Comparison of ENCODE assay signal across 1 cellular context in the genomic region with DNA sequence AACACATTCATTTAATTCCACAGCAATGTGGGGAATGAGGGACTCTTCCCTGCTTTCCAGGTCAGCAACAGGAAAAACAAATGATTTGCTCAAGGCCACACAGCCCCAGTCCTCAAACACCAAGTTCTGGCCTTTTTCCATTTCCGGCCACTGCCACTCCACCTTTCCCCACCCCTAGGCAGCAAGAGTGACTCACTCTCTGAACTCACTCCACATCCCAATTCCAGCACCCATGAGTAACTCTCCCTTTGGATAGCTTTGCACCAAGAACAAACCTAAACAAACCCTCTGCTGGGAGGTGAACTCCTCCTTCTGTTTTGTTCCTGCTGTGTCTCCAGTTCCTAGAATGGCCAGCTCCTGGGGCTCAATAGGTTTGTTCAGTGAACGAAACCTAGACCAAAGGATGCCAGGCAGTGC.
TF ChIP-seq lines count a peak whose summit lies in the region.

No MANE protein-coding gene starts in this region.

TF ChIP-seq in HepG2, 621 proteins besides CTCF, POLR2A, EP300 and RAD21 (continued from another document and continues in another):
- TF ChIP-seq FOXO1 (CRISPR knock-in tag; IDR thresholded peaks at IDR 0.05): peak; percentile 50; the same call in 1 of the 2 replicates
- TF ChIP-seq, protein P1, sequence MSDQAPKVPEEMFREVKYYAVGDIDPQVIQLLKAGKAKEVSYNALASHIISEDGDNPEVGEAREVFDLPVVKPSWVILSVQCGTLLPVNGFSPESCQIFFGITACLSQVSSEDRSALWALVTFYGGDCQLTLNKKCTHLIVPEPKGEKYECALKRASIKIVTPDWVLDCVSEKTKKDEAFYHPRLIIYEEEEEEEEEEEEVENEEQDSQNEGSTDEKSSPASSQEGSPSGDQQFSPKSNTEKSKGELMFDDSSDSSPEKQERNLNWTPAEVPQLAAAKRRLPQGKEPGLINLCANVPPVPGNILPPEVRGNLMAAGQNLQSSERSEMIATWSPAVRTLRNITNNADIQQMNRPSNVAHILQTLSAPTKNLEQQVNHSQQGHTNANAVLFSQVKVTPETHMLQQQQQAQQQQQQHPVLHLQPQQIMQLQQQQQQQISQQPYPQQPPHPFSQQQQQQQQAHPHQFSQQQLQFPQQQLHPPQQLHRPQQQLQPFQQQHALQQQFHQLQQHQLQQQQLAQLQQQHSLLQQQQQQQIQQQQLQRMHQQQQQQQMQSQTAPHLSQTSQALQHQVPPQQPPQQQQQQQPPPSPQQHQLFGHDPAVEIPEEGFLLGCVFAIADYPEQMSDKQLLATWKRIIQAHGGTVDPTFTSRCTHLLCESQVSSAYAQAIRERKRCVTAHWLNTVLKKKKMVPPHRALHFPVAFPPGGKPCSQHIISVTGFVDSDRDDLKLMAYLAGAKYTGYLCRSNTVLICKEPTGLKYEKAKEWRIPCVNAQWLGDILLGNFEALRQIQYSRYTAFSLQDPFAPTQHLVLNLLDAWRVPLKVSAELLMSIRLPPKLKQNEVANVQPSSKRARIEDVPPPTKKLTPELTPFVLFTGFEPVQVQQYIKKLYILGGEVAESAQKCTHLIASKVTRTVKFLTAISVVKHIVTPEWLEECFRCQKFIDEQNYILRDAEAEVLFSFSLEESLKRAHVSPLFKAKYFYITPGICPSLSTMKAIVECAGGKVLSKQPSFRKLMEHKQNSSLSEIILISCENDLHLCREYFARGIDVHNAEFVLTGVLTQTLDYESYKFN (CRISPR knock-in tag; conservative IDR thresholded peaks at IDR 0.05): peak; percentile 81
- TF ChIP-seq ZNF660 (CRISPR knock-in tag; IDR thresholded peaks at IDR 0.05; ENCODE audit: borderline replicate concordance, low read depth): no peak
- TF ChIP-seq, protein P2, sequence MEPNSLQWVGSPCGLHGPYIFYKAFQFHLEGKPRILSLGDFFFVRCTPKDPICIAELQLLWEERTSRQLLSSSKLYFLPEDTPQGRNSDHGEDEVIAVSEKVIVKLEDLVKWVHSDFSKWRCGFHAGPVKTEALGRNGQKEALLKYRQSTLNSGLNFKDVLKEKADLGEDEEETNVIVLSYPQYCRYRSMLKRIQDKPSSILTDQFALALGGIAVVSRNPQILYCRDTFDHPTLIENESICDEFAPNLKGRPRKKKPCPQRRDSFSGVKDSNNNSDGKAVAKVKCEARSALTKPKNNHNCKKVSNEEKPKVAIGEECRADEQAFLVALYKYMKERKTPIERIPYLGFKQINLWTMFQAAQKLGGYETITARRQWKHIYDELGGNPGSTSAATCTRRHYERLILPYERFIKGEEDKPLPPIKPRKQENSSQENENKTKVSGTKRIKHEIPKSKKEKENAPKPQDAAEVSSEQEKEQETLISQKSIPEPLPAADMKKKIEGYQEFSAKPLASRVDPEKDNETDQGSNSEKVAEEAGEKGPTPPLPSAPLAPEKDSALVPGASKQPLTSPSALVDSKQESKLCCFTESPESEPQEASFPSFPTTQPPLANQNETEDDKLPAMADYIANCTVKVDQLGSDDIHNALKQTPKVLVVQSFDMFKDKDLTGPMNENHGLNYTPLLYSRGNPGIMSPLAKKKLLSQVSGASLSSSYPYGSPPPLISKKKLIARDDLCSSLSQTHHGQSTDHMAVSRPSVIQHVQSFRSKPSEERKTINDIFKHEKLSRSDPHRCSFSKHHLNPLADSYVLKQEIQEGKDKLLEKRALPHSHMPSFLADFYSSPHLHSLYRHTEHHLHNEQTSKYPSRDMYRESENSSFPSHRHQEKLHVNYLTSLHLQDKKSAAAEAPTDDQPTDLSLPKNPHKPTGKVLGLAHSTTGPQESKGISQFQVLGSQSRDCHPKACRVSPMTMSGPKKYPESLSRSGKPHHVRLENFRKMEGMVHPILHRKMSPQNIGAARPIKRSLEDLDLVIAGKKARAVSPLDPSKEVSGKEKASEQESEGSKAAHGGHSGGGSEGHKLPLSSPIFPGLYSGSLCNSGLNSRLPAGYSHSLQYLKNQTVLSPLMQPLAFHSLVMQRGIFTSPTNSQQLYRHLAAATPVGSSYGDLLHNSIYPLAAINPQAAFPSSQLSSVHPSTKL (CRISPR knock-in tag; IDR thresholded peaks at IDR 0.05): peak; percentile 83
- TF ChIP-seq, protein P3, sequence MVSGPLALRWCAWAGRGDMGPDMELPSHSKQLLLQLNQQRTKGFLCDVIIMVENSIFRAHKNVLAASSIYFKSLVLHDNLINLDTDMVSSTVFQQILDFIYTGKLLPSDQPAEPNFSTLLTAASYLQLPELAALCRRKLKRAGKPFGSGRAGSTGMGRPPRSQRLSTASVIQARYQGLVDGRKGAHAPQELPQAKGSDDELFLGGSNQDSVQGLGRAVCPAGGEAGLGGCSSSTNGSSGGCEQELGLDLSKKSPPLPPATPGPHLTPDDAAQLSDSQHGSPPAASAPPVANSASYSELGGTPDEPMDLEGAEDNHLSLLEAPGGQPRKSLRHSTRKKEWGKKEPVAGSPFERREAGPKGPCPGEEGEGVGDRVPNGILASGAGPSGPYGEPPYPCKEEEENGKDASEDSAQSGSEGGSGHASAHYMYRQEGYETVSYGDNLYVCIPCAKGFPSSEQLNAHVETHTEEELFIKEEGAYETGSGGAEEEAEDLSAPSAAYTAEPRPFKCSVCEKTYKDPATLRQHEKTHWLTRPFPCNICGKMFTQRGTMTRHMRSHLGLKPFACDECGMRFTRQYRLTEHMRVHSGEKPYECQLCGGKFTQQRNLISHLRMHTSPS (CRISPR knock-in tag; IDR thresholded peaks at IDR 0.05; ENCODE audit: low read depth): no peak
- 0 out of 2 replicates have a peak, but pooled peaks have one; percentile 43 for TF ChIP-seq ZMYM4 (CRISPR knock-in tag; IDR thresholded peaks at IDR 0.05)
- no peak for TF ChIP-seq EHMT2 (IDR thresholded peaks at IDR 0.05; ENCODE audit: borderline replicate concordance, low read depth, low read length)
- TF ChIP-seq KLF16 (CRISPR knock-in tag; IDR thresholded peaks at IDR 0.05): 0 out of 4 replicates have a peak, but pooled peaks of 1 of the 2 experiments have one; percentile 49
- no peak for TF ChIP-seq NONO (IDR thresholded peaks at IDR 0.05)
- TF ChIP-seq NONO (CRISPR knock-in tag; conservative IDR thresholded peaks at IDR 0.05): no peak
- TF ChIP-seq ZNF350 (CRISPR knock-in tag; IDR thresholded peaks at IDR 0.05; ENCODE audit: borderline replicate concordance, low read depth): peak; percentile 33; the same call in 1 of the 2 replicates
- peak; percentile 53 for TF ChIP-seq CREM (IDR thresholded peaks at IDR 0.05)
- no peak for TF ChIP-seq CREM (CRISPR knock-in tag; IDR thresholded peaks at IDR 0.05)
- TF ChIP-seq PPARG (CRISPR knock-in tag; conservative IDR thresholded peaks at IDR 0.05): 0 out of 2 replicates have a peak, but pooled peaks have one; percentile 46
- TF ChIP-seq ZNF672 (CRISPR knock-in tag; IDR thresholded peaks at IDR 0.05): no peak
- TF ChIP-seq, protein P4, sequence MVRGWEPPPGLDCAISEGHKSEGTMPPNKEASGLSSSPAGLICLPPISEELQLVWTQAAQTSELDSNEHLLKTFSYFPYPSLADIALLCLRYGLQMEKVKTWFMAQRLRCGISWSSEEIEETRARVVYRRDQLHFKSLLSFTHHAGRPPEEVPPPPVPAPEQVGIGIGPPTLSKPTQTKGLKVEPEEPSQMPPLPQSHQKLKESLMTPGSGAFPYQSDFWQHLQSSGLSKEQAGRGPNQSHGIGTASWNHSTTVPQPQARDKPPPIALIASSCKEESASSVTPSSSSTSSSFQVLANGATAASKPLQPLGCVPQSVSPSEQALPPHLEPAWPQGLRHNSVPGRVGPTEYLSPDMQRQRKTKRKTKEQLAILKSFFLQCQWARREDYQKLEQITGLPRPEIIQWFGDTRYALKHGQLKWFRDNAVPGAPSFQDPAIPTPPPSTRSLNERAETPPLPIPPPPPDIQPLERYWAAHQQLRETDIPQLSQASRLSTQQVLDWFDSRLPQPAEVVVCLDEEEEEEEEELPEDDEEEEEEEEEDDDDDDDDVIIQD (CRISPR knock-in tag; IDR thresholded peaks at IDR 0.05; ENCODE audit: low read depth): peak; percentile 76
- TF ChIP-seq PRPF4 (IDR thresholded peaks at IDR 0.05; ENCODE audit: low read depth, low read length, poor library complexity, severe bottlenecking): no peak
- TF ChIP-seq CBX5 (CRISPR knock-in tag; IDR thresholded peaks at IDR 0.05; ENCODE audit: borderline replicate concordance): no peak
- peak; percentile 50; the same call in 1 of the 2 replicates for TF ChIP-seq JUN (CRISPR knock-in tag; IDR thresholded peaks at IDR 0.05)
- TF ChIP-seq ZBTB21 (CRISPR knock-in tag; IDR thresholded peaks at IDR 0.05): no peak
- no peak for TF ChIP-seq MLLT10 (CRISPR knock-in tag; IDR thresholded peaks at IDR 0.05)
- TF ChIP-seq DPF2 (CRISPR knock-in tag; IDR thresholded peaks at IDR 0.05; ENCODE audit: borderline replicate concordance, low read depth): no peak
- TF ChIP-seq ZNF616 (CRISPR knock-in tag; IDR thresholded peaks at IDR 0.05; ENCODE audit: low read depth): no peak
- TF ChIP-seq ZKSCAN8 (CRISPR knock-in tag; IDR thresholded peaks at IDR 0.05; ENCODE audit: borderline replicate concordance): peak; percentile 25; the same call in 1 of the 2 replicates
- TF ChIP-seq, protein P5, sequence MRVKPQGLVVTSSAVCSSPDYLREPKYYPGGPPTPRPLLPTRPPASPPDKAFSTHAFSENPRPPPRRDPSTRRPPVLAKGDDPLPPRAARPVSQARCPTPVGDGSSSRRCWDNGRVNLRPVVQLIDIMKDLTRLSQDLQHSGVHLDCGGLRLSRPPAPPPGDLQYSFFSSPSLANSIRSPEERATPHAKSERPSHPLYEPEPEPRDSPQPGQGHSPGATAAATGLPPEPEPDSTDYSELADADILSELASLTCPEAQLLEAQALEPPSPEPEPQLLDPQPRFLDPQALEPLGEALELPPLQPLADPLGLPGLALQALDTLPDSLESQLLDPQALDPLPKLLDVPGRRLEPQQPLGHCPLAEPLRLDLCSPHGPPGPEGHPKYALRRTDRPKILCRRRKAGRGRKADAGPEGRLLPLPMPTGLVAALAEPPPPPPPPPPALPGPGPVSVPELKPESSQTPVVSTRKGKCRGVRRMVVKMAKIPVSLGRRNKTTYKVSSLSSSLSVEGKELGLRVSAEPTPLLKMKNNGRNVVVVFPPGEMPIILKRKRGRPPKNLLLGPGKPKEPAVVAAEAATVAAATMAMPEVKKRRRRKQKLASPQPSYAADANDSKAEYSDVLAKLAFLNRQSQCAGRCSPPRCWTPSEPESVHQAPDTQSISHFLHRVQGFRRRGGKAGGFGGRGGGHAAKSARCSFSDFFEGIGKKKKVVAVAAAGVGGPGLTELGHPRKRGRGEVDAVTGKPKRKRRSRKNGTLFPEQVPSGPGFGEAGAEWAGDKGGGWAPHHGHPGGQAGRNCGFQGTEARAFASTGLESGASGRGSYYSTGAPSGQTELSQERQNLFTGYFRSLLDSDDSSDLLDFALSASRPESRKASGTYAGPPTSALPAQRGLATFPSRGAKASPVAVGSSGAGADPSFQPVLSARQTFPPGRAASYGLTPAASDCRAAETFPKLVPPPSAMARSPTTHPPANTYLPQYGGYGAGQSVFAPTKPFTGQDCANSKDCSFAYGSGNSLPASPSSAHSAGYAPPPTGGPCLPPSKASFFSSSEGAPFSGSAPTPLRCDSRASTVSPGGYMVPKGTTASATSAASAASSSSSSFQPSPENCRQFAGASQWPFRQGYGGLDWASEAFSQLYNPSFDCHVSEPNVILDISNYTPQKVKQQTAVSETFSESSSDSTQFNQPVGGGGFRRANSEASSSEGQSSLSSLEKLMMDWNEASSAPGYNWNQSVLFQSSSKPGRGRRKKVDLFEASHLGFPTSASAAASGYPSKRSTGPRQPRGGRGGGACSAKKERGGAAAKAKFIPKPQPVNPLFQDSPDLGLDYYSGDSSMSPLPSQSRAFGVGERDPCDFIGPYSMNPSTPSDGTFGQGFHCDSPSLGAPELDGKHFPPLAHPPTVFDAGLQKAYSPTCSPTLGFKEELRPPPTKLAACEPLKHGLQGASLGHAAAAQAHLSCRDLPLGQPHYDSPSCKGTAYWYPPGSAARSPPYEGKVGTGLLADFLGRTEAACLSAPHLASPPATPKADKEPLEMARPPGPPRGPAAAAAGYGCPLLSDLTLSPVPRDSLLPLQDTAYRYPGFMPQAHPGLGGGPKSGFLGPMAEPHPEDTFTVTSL (CRISPR knock-in tag; IDR thresholded peaks at IDR 0.05; ENCODE audit: borderline replicate concordance): peak; percentile 74; the same call in 1 of the 2 replicates
- TF ChIP-seq GATA4 (IDR thresholded peaks at IDR 0.05; ENCODE audit: borderline replicate concordance, low read depth): no peak
- TF ChIP-seq NR3C1 (CRISPR knock-in tag; IDR thresholded peaks at IDR 0.05): no peak
- peak; percentile 73; the same call in 1 of the 2 replicates for TF ChIP-seq FOSL1 (CRISPR knock-in tag; IDR thresholded peaks at IDR 0.05; ENCODE audit: borderline replicate concordance)
- TF ChIP-seq, protein P6, sequence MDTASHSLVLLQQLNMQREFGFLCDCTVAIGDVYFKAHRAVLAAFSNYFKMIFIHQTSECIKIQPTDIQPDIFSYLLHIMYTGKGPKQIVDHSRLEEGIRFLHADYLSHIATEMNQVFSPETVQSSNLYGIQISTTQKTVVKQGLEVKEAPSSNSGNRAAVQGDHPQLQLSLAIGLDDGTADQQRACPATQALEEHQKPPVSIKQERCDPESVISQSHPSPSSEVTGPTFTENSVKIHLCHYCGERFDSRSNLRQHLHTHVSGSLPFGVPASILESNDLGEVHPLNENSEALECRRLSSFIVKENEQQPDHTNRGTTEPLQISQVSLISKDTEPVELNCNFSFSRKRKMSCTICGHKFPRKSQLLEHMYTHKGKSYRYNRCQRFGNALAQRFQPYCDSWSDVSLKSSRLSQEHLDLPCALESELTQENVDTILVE (CRISPR knock-in tag; IDR thresholded peaks at IDR 0.05): peak; percentile 23; the same call in 1 of the 2 replicates
- TF ChIP-seq, protein P7, sequence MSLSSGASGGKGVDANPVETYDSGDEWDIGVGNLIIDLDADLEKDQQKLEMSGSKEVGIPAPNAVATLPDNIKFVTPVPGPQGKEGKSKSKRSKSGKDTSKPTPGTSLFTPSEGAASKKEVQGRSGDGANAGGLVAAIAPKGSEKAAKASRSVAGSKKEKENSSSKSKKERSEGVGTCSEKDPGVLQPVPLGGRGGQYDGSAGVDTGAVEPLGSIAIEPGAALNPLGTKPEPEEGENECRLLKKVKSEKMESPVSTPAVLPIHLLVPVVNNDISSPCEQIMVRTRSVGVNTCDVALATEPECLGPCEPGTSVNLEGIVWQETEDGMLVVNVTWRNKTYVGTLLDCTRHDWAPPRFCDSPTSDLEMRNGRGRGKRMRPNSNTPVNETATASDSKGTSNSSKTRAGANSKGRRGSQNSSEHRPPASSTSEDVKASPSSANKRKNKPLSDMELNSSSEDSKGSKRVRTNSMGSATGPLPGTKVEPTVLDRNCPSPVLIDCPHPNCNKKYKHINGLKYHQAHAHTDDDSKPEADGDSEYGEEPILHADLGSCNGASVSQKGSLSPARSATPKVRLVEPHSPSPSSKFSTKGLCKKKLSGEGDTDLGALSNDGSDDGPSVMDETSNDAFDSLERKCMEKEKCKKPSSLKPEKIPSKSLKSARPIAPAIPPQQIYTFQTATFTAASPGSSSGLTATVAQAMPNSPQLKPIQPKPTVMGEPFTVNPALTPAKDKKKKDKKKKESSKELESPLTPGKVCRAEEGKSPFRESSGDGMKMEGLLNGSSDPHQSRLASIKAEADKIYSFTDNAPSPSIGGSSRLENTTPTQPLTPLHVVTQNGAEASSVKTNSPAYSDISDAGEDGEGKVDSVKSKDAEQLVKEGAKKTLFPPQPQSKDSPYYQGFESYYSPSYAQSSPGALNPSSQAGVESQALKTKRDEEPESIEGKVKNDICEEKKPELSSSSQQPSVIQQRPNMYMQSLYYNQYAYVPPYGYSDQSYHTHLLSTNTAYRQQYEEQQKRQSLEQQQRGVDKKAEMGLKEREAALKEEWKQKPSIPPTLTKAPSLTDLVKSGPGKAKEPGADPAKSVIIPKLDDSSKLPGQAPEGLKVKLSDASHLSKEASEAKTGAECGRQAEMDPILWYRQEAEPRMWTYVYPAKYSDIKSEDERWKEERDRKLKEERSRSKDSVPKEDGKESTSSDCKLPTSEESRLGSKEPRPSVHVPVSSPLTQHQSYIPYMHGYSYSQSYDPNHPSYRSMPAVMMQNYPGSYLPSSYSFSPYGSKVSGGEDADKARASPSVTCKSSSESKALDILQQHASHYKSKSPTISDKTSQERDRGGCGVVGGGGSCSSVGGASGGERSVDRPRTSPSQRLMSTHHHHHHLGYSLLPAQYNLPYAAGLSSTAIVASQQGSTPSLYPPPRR (CRISPR knock-in tag; IDR thresholded peaks at IDR 0.05; ENCODE audit: borderline replicate concordance): no peak
- peak; percentile 23; the same call in 1 of the 2 replicates for TF ChIP-seq POGZ (CRISPR knock-in tag; IDR thresholded peaks at IDR 0.05)
- TF ChIP-seq BRD4 (CRISPR knock-in tag; IDR thresholded peaks at IDR 0.05): no peak
